Comparison of ENCODE assay signal across 1 cellular context in the genomic region with DNA sequence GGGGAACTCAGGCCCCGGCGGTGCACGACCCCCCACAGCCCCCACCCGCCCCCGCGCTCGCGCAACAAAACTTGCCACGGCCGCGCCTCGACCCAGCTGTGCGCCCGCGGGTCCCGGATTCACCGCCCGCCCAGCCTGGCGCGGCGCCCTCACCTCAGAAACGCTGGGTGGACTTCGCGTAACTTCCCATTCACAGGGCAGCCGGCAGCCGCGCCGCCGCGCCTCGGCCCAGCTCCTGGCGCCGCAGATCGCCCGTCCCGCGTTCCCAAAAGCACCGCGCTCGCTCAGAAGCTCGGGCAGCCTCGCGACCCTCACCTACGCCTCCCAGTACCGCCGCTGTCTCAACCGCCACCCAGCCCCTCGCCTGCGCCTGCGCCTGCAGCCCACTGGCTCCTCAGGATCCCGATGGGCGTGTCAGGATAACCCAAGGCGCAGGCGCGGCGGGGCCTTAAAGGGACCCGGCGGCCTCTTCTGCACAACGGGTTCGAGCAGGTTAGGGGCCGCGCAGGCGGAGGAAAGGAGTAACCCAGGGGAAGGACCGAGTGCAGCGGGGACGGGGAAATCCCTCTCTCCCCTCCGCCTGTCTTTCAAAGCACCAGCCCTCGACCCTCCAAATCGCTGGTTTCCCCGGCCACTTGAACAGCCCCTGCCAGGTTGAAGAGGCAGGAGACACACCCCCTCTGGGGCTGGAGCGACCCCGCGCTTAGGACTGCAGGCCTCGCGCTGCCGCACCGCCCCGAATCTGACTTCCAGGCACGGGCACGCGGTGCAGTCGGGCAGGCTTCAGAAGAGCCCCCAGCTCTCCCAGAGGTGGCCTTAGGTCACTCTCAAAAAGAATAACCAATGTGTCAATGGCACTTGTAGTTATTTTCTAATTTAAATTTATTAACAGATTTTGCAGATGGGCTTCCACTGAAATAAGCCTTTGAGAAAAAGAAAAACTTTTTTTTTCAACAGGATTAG.
TF ChIP-seq lines count a peak whose summit lies in the region.

A gene (minus strand): TSS at position 380 of the 963 bp plus-strand sequence.

TF ChIP-seq in GM12878, 131 proteins besides CTCF, POLR2A, EP300 and RAD21 (continued from another document and continues in another):
- TF ChIP-seq, protein P1, sequence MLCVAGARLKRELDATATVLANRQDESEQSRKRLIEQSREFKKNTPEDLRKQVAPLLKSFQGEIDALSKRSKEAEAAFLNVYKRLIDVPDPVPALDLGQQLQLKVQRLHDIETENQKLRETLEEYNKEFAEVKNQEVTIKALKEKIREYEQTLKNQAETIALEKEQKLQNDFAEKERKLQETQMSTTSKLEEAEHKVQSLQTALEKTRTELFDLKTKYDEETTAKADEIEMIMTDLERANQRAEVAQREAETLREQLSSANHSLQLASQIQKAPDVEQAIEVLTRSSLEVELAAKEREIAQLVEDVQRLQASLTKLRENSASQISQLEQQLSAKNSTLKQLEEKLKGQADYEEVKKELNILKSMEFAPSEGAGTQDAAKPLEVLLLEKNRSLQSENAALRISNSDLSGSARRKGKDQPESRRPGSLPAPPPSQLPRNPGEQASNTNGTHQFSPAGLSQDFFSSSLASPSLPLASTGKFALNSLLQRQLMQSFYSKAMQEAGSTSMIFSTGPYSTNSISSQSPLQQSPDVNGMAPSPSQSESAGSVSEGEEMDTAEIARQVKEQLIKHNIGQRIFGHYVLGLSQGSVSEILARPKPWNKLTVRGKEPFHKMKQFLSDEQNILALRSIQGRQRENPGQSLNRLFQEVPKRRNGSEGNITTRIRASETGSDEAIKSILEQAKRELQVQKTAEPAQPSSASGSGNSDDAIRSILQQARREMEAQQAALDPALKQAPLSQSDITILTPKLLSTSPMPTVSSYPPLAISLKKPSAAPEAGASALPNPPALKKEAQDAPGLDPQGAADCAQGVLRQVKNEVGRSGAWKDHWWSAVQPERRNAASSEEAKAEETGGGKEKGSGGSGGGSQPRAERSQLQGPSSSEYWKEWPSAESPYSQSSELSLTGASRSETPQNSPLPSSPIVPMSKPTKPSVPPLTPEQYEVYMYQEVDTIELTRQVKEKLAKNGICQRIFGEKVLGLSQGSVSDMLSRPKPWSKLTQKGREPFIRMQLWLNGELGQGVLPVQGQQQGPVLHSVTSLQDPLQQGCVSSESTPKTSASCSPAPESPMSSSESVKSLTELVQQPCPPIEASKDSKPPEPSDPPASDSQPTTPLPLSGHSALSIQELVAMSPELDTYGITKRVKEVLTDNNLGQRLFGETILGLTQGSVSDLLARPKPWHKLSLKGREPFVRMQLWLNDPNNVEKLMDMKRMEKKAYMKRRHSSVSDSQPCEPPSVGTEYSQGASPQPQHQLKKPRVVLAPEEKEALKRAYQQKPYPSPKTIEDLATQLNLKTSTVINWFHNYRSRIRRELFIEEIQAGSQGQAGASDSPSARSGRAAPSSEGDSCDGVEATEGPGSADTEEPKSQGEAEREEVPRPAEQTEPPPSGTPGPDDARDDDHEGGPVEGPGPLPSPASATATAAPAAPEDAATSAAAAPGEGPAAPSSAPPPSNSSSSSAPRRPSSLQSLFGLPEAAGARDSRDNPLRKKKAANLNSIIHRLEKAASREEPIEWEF (IDR thresholded peaks at IDR 0.05; ENCODE audit: insufficient replicate concordance, low read depth, low read length) = no peak
- TF ChIP-seq, protein P2, sequence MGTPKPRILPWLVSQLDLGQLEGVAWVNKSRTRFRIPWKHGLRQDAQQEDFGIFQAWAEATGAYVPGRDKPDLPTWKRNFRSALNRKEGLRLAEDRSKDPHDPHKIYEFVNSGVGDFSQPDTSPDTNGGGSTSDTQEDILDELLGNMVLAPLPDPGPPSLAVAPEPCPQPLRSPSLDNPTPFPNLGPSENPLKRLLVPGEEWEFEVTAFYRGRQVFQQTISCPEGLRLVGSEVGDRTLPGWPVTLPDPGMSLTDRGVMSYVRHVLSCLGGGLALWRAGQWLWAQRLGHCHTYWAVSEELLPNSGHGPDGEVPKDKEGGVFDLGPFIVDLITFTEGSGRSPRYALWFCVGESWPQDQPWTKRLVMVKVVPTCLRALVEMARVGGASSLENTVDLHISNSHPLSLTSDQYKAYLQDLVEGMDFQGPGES (IDR thresholded peaks at IDR 0.05) = no peak; the same call in 1 of the 2 replicates
- TF ChIP-seq GABPA (IDR thresholded peaks at IDR 0.05; ENCODE audit: low read depth) (no peak), HDAC6 (IDR thresholded peaks at IDR 0.05; ENCODE audit: unreplicated experiment) (peak; percentile 100), TCF7 (IDR thresholded peaks at IDR 0.05; ENCODE audit: borderline replicate concordance) (no peak), SUZ12 (IDR thresholded peaks at IDR 0.05; ENCODE audit: unreplicated experiment) (peak; percentile 70), CREM (IDR thresholded peaks at IDR 0.05; ENCODE audit: low read depth) (no peak), SPI1 (IDR thresholded peaks at IDR 0.05; ENCODE audit: borderline replicate concordance, insufficient read depth, low read depth, low read length) (no peak), SP1 (IDR thresholded peaks at IDR 0.05; ENCODE audit: low read depth, low read length) (no peak), DPF2 (IDR thresholded peaks at IDR 0.05) (peak; percentile 90), PAX8 (IDR thresholded peaks at IDR 0.05) (no peak), GATAD2B (conservative IDR thresholded peaks at IDR 0.05; ENCODE audit: low read depth) (peak; percentile 88), MYB (IDR thresholded peaks at IDR 0.05; ENCODE audit: borderline replicate concordance, low read depth, low read length) (0 out of 2 replicates have a peak, but pooled peaks have one; percentile 29), NRF1 (conservative IDR thresholded peaks at IDR 0.05; ENCODE audit: low read depth, low read length) (peak; percentile 95), EED (IDR thresholded peaks at IDR 0.05; ENCODE audit: low read depth) (no peak; the same call in 1 of the 2 replicates), BMI1 (IDR thresholded peaks at IDR 0.05; ENCODE audit: borderline replicate concordance) (no peak), SUPT20H (IDR thresholded peaks at IDR 0.05; ENCODE audit: borderline replicate concordance, control insufficient read depth, low read depth, low read length) (no peak), ZSCAN29 (IDR thresholded peaks at IDR 0.05) (no peak), TCF12 (IDR thresholded peaks at IDR 0.05; ENCODE audit: low read depth, low read length) (0 out of 2 replicates have a peak, but pooled peaks have one; percentile 19), CBX5 (IDR thresholded peaks at IDR 0.05; ENCODE audit: low read depth) (no peak)
- TF ChIP-seq, protein P3, sequence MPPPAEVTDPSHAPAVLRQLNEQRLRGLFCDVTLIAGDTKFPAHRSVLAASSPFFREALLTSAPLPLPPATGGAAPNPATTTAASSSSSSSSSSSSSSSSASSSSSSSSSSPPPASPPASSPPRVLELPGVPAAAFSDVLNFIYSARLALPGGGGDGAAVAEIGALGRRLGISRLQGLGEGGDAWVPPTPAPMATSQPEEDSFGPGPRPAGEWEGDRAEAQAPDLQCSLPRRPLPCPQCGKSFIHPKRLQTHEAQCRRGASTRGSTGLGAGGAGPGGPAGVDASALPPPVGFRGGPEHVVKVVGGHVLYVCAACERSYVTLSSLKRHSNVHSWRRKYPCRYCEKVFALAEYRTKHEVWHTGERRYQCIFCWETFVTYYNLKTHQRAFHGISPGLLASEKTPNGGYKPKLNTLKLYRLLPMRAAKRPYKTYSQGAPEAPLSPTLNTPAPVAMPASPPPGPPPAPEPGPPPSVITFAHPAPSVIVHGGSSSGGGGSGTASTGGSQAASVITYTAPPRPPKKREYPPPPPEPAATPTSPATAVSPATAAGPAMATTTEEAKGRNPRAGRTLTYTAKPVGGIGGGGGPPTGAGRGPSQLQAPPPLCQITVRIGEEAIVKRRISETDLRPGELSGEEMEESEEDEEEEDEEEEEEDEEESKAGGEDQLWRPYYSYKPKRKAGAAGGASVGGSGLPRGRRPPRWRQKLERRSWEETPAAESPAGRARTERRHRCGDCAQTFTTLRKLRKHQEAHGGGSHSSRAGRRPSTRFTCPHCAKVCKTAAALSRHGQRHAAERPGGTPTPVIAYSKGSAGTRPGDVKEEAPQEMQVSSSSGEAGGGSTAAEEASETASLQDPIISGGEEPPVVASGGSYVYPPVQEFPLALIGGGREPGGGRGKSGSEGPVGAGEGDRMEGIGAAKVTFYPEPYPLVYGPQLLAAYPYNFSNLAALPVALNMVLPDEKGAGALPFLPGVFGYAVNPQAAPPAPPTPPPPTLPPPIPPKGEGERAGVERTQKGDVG (CRISPR knock-in tag; IDR thresholded peaks at IDR 0.05) = 0 out of 2 replicates have a peak, but pooled peaks have one; percentile 70
- TF ChIP-seq, protein P4, sequence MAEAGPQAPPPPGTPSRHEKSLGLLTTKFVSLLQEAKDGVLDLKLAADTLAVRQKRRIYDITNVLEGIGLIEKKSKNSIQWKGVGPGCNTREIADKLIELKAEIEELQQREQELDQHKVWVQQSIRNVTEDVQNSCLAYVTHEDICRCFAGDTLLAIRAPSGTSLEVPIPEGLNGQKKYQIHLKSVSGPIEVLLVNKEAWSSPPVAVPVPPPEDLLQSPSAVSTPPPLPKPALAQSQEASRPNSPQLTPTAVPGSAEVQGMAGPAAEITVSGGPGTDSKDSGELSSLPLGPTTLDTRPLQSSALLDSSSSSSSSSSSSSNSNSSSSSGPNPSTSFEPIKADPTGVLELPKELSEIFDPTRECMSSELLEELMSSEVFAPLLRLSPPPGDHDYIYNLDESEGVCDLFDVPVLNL (IDR thresholded peaks at IDR 0.05; ENCODE audit: low read depth, low read length) = no peak
- TF ChIP-seq, protein P5, sequence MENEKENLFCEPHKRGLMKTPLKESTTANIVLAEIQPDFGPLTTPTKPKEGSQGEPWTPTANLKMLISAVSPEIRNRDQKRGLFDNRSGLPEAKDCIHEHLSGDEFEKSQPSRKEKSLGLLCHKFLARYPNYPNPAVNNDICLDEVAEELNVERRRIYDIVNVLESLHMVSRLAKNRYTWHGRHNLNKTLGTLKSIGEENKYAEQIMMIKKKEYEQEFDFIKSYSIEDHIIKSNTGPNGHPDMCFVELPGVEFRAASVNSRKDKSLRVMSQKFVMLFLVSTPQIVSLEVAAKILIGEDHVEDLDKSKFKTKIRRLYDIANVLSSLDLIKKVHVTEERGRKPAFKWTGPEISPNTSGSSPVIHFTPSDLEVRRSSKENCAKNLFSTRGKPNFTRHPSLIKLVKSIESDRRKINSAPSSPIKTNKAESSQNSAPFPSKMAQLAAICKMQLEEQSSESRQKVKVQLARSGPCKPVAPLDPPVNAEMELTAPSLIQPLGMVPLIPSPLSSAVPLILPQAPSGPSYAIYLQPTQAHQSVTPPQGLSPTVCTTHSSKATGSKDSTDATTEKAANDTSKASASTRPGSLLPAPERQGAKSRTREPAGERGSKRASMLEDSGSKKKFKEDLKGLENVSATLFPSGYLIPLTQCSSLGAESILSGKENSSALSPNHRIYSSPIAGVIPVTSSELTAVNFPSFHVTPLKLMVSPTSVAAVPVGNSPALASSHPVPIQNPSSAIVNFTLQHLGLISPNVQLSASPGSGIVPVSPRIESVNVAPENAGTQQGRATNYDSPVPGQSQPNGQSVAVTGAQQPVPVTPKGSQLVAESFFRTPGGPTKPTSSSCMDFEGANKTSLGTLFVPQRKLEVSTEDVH (IDR thresholded peaks at IDR 0.05; ENCODE audit: low read depth, partially characterized antibody) = no peak
- TF ChIP-seq, protein P6, sequence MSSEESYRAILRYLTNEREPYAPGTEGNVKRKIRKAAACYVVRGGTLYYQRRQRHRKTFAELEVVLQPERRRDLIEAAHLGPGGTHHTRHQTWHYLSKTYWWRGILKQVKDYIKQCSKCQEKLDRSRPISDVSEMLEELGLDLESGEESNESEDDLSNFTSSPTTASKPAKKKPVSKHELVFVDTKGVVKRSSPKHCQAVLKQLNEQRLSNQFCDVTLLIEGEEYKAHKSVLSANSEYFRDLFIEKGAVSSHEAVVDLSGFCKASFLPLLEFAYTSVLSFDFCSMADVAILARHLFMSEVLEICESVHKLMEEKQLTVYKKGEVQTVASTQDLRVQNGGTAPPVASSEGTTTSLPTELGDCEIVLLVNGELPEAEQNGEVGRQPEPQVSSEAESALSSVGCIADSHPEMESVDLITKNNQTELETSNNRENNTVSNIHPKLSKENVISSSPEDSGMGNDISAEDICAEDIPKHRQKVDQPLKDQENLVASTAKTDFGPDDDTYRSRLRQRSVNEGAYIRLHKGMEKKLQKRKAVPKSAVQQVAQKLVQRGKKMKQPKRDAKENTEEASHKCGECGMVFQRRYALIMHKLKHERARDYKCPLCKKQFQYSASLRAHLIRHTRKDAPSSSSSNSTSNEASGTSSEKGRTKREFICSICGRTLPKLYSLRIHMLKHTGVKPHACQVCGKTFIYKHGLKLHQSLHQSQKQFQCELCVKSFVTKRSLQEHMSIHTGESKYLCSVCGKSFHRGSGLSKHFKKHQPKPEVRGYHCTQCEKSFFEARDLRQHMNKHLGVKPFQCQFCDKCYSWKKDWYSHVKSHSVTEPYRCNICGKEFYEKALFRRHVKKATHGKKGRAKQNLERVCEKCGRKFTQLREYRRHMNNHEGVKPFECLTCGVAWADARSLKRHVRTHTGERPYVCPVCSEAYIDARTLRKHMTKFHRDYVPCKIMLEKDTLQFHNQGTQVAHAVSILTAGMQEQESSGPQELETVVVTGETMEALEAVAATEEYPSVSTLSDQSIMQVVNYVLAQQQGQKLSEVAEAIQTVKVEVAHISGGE (CRISPR knock-in tag; IDR thresholded peaks at IDR 0.05) = no peak
- TF ChIP-seq, protein P7, sequence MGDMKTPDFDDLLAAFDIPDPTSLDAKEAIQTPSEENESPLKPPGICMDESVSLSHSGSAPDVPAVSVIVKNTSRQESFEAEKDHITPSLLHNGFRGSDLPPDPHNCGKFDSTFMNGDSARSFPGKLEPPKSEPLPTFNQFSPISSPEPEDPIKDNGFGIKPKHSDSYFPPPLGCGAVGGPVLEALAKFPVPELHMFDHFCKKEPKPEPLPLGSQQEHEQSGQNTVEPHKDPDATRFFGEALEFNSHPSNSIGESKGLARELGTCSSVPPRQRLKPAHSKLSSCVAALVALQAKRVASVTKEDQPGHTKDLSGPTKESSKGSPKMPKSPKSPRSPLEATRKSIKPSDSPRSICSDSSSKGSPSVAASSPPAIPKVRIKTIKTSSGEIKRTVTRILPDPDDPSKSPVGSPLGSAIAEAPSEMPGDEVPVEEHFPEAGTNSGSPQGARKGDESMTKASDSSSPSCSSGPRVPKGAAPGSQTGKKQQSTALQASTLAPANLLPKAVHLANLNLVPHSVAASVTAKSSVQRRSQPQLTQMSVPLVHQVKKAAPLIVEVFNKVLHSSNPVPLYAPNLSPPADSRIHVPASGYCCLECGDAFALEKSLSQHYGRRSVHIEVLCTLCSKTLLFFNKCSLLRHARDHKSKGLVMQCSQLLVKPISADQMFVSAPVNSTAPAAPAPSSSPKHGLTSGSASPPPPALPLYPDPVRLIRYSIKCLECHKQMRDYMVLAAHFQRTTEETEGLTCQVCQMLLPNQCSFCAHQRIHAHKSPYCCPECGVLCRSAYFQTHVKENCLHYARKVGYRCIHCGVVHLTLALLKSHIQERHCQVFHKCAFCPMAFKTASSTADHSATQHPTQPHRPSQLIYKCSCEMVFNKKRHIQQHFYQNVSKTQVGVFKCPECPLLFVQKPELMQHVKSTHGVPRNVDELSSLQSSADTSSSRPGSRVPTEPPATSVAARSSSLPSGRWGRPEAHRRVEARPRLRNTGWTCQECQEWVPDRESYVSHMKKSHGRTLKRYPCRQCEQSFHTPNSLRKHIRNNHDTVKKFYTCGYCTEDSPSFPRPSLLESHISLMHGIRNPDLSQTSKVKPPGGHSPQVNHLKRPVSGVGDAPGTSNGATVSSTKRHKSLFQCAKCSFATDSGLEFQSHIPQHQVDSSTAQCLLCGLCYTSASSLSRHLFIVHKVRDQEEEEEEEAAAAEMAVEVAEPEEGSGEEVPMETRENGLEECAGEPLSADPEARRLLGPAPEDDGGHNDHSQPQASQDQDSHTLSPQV (IDR thresholded peaks at IDR 0.05) = no peak
- TF ChIP-seq, protein P8, sequence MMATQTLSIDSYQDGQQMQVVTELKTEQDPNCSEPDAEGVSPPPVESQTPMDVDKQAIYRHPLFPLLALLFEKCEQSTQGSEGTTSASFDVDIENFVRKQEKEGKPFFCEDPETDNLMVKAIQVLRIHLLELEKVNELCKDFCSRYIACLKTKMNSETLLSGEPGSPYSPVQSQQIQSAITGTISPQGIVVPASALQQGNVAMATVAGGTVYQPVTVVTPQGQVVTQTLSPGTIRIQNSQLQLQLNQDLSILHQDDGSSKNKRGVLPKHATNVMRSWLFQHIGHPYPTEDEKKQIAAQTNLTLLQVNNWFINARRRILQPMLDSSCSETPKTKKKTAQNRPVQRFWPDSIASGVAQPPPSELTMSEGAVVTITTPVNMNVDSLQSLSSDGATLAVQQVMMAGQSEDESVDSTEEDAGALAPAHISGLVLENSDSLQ (IDR thresholded peaks at IDR 0.05) = peak; percentile 70
